In genomic region chr2:25251032-25251460, GRCh38 we compare ENCODE assay signal across 8 cellular contexts.
DNase-seq lines count a peak whose midpoint lies in the region; ATAC-seq and TF ChIP-seq lines count a peak whose summit lies in the region.

No MANE protein-coding gene starts in this region.

- peak overlapping the region; percentile 98 for H3K27ac ChIP-seq in hepatocyte

- no peaks in the 10 kb centered on the region for H3K27me3 ChIP-seq in hepatocyte

- H3K4me1 Mint-ChIP-seq in activated CD4-positive, alpha-beta T cell treated with anti-CD3 and anti-CD28 coated beads for 36 hours = peaks cover 20% of the 10 kb centered on the region

- no peak overlapping the region for H2AFZ ChIP-seq in hepatocyte

- intact Hi-C loops in activated CD4-positive, alpha-beta T cell treated with anti-CD3 and anti-CD28 coated beads for 36 hours (cut with DNase I, micrococcal nuclease) = no loop called here

- peaks cover 63% of the 10 kb centered on the region for H3K36me3 Mint-ChIP-seq in activated CD4-positive, alpha-beta T cell treated with anti-CD3 and anti-CD28 coated beads for 36 hours (ENCODE audit: low read depth)

- DNase-seq in activated CD4-positive, alpha-beta T cell treated with anti-CD3 and anti-CD28 coated beads for 36 hours = peak; percentile 55
- no peak for DNase-seq in activated CD4-positive, alpha-beta T cell treated with anti-CD3 and anti-CD28 coated beads, Interleukin-2, amount 50 U/mL, for 1 hour
- DNase-seq in activated CD8-positive, alpha-beta memory T cell treated with anti-CD3 and anti-CD28 coated beads, Interleukin-2, amount 50 U/mL, for 48 hours = peak; percentile 68
- DNase-seq in hepatocyte (ENCODE audit: low spot score) = peak; percentile 39
- peak in 2 of 3 experiments; percentile 7 to 14 for DNase-seq in stimulated activated CD4-positive, alpha-beta T cell treated with anti-CD3 and anti-CD28 coated beads, TNF-alpha, amount 100 ng/mL, for 4 hours (ENCODE audit: low read depth in 3 of 3)
- DNase-seq in NOMO-1 treated with DMSO at 0.1 percent for 48 hours (lab: John Stamatoyannopoulos, UW; ENCODE audit: unreplicated experiment) = no peak
- DNase-seq in EL = no peak
- DNase-seq in HK-2 (ENCODE audit: unreplicated experiment) = no peak

- no peaks in the 10 kb centered on the region for H3K36me3 ChIP-seq in hepatocyte (replicated peaks; ENCODE audit: insufficient read depth, low read depth)

- CTCF ChIA-PET in activated CD4-positive, alpha-beta T cell treated with anti-CD3 and anti-CD28 coated beads for 36 hours (lab: Charles Lee) = interaction anchor here (0.6 to 1.3 kb wide), 4 partner anchors 12 to 109 kb away, joined by 3 to 4 read pairs (median 4); no protein-coding TSS in a partner anchor

- 2% methylated on average over 11 of the region's 16 CpGs for WGBS in hepatocyte (ENCODE audit: low lambda C conversion rate, missing lambda C conversion rate)

- H3K4me3 ChIP-seq in hepatocyte = peak overlapping the region; percentile 86

- H3K27me3 Mint-ChIP-seq in activated CD4-positive, alpha-beta T cell treated with anti-CD3 and anti-CD28 coated beads for 36 hours = no peaks in the 10 kb centered on the region

- POLR2A ChIA-PET in activated CD4-positive, alpha-beta T cell treated with anti-CD3 and anti-CD28 coated beads for 36 hours (lab: Charles Lee) = interaction anchor here (0.5 to 1.3 kb wide), 2 partner anchors 28 to 35 kb away, joined by 3 to 4 read pairs; no protein-coding TSS in a partner anchor

- H3K9me3 ChIP-seq in hepatocyte (ENCODE audit: low read depth) = no peaks in the 10 kb centered on the region

- H3K79me2 ChIP-seq in hepatocyte = peaks cover 45% of the 10 kb centered on the region

- TF ChIP-seq CTCF in hepatocyte (IDR thresholded peaks at IDR 0.05; ENCODE audit: poor library complexity) = no peak

- ATAC-seq in activated CD4-positive, alpha-beta T cell treated with anti-CD3 and anti-CD28 coated beads for 36 hours = peak; percentile 53

- peaks cover 30% of the 10 kb centered on the region for H3K4me1 ChIP-seq in hepatocyte (ENCODE audit: insufficient read depth)

- peak overlapping the region; percentile 75 for H3K4me3 Mint-ChIP-seq in activated CD4-positive, alpha-beta T cell treated with anti-CD3 and anti-CD28 coated beads for 36 hours

- no peaks in the 10 kb centered on the region for H3K9me3 Mint-ChIP-seq in activated CD4-positive, alpha-beta T cell treated with anti-CD3 and anti-CD28 coated beads for 36 hours (ENCODE audit: low read depth)

- peaks cover 23% of the 10 kb centered on the region for H4K20me1 ChIP-seq in hepatocyte (ENCODE audit: insufficient read depth, poor library complexity, severe bottlenecking)

- no peaks in the 10 kb centered on the region for H3K9me2 ChIP-seq in hepatocyte (replicated peaks; ENCODE audit: insufficient read depth)

- H3K27ac Mint-ChIP-seq in activated CD4-positive, alpha-beta T cell treated with anti-CD3 and anti-CD28 coated beads for 36 hours = peak overlapping the region; percentile 84

- H3K4me2 ChIP-seq in hepatocyte = peak overlapping the region; percentile 91

Comparison
In these comparisons a context has a peak if more than half of its experiments do, and no peak if none do; other contexts are left out.
1. DNase-seq: peak in activated CD4-positive, alpha-beta T cell treated with anti-CD3 and anti-CD28 coated beads for 36 hours (single experiment), activated CD8-positive, alpha-beta memory T cell treated with anti-CD3 and anti-CD28 coated beads, Interleukin-2, amount 50 U/mL, for 48 hours (single experiment), hepatocyte (single experiment) and stimulated activated CD4-positive, alpha-beta T cell treated with anti-CD3 and anti-CD28 coated beads, TNF-alpha, amount 100 ng/mL, for 4 hours (2 of 3); none in activated CD4-positive, alpha-beta T cell treated with anti-CD3 and anti-CD28 coated beads, Interleukin-2, amount 50 U/mL, for 1 hour (single experiment), NOMO-1 treated with DMSO at 0.1 percent for 48 hours (single experiment), EL (single experiment) and HK-2 (single experiment).